Comparison of ENCODE assay signal across 8 cellular contexts in genomic region chr13:33434676-33435075, GRCh38.
"Had no signal": no experiment of that assay in that cellular context is flagged by ENCODE, and none has a peak within 500 bp of the region (broad histone marks: within the 10 kb centered on the region; RNA-seq: fewer than 3 reads in every experiment).

No MANE protein-coding gene starts in this region.

- H3K36me3 Mint-ChIP-seq: IgD-negative memory B cell had no signal

- DNase-seq: IMR-90, KBM-7, KG1 had no signal

- H3K27ac Mint-ChIP-seq: IgD-negative memory B cell had no signal

- ATAC-seq: HepG2, K562 had no signal

- H3K9ac ChIP-seq: KMS-11 had no signal

- H3K4me3 ChIP-seq: K562 had no signal

- H3K4me1 Mint-ChIP-seq: IgD-negative memory B cell had no signal

- H3K4me3 Mint-ChIP-seq: IgD-negative memory B cell had no signal

- H3K27ac ChIP-seq: HL-60, KMS-11 had no signal

- H3K9me3 Mint-ChIP-seq: IgD-negative memory B cell had no signal
